13 cellular contexts compared by ENCODE assay signal in genomic region chr2:200616193-200616592, GRCh38. TPM values are rescaled to one million over a fixed set of nuclear protein-coding genes. Genes with fewer than 3 reads are reported as not detected.
A peak's percentile ranks its signal among the peaks of the same experiment; 100 is the strongest.
DNase-seq lines count a peak whose midpoint lies in the region; ATAC-seq, FAIRE-seq and TF ChIP-seq lines count a peak whose summit lies in the region.
"Had no signal": no experiment of that assay in that cellular context is flagged by ENCODE, and none has a peak within 500 bp of the region (broad histone marks: within the 10 kb centered on the region; RNA-seq: fewer than 3 reads in every experiment).

No MANE protein-coding gene starts in this region.

- 0 out of 2 replicates have a peak, but pooled peaks cover 2% of the 10 kb centered on the region for H3K79me2 ChIP-seq in GM23248 (ENCODE audit: insufficient read depth)

- no peak for TF ChIP-seq EP300 in A549 (IDR thresholded peaks at IDR 0.05)

- H3K27ac ChIP-seq in A549 (peak overlapping the region; percentile 70 to 79; a peak in 5 of 6 replicates), GM23248 (peak overlapping the region; percentile 40), tibial artery (no peak overlapping the region)

- H3F3A ChIP-seq in GM23248 (ENCODE audit: insufficient read depth): peaks cover 45% of the 10 kb centered on the region

- no peaks in the 10 kb centered on the region for H4K20me1 ChIP-seq in GM23248 (ENCODE audit: insufficient read depth)

- H3K4me3 ChIP-seq in A549: no peak overlapping the region
- H3K4me3 ChIP-seq in GM23248: no peak overlapping the region
- H3K4me3 ChIP-seq in tibial artery: no peak overlapping the region
- H3K4me3 ChIP-seq: heart right ventricle had no signal

- TF ChIP-seq RAD21 in A549 (conservative IDR thresholded peaks at IDR 0.05 in 1 of 2, IDR thresholded peaks at IDR 0.05 in 1 of 2): no peak

- no peak for TF ChIP-seq POLR2A in A549 (IDR thresholded peaks at IDR 0.05; ENCODE audit: low read length)

- H3K9me3 ChIP-seq in A549 (no peaks in the 10 kb centered on the region), GM23248 (ENCODE audit: low read depth) (no peaks in the 10 kb centered on the region), tibial artery (no peaks in the 10 kb centered on the region)
- H3K9me3 ChIP-seq: heart right ventricle had no signal

- H3K9ac ChIP-seq in GM23248: no peak overlapping the region

- TF ChIP-seq CTCF in A549 (IDR thresholded peaks at IDR 0.05) (no peak), tibial artery (IDR thresholded peaks at IDR 0.05) (no peak)

- H3K4me2 ChIP-seq in A549 (no peak overlapping the region; the same call in 1 of the 3 replicates), GM23248 (ENCODE audit: unreplicated experiment) (peak overlapping the region; percentile 0)

- in situ Hi-C loops in GM23248 (cut with MboI) (no loop called here), SK-MEL-5 (cut with HindIII; ENCODE audit: low pct_unique_long_range_greater_than_20kb, low sequenced_read_pairs) (no loop called here)

- H3K27me3 ChIP-seq in GM23248 (replicated peaks; ENCODE audit: insufficient read depth) (no peaks in the 10 kb centered on the region), tibial artery (no peaks in the 10 kb centered on the region)
- H3K27me3 ChIP-seq: heart right ventricle had no signal

- H2AFZ ChIP-seq in GM23248: peak overlapping the region; percentile 32; the same call in 1 of the 2 replicates

- intact Hi-C loops in tibial artery (cut with DNase I; ENCODE audit: low total_unique reads): no loop called here

- DNase-seq in A549 (ENCODE audit: low read depth in 1 of 2, low spot score in 1 of 2) (no peak), GM23248 (no peak), SK-MEL-5 (ENCODE audit: low read depth, low spot score) (peak; percentile 87), medulla oblongata (ENCODE audit: extremely low spot score) (peak; percentile 7), SW480 (ENCODE audit: low spot score) (no peak), tibial artery (no peak), NCI-H1092 (lab: John Stamatoyannopoulos, UW) (no peak)
- DNase-seq: DMS79; heart right ventricle; NCI-H524 treated with DMSO at 0.1 percent for 48 hours; stimulated activated CD8-positive, alpha-beta memory T cell treated with anti-CD3 and anti-CD28 coated beads, Interleukin-4, amount 100 ng/mL, for 48 hours had no signal

- H3K4me1 ChIP-seq in A549 (peaks cover 61% of the 10 kb centered on the region), GM23248 (ENCODE audit: insufficient read depth) (peaks cover 60% of the 10 kb centered on the region), tibial artery (no peaks in the 10 kb centered on the region)

- 92% methylated on average over 5 of the region's 5 CpGs for WGBS in A549 (ENCODE audit: missing lambda C conversion rate)
- WGBS in GM23248 (ENCODE audit: low coverage in 1 of 2, low lambda C conversion rate in 2 of 2, missing lambda C conversion rate in 2 of 2), 2 experiments: 91 to 92% methylated on average over 5 of the region's 5 CpGs

- POLR2A ChIA-PET in A549 (lab: Yijun Ruan, JAX): interaction anchor here (1.2 kb wide), 1 partner anchor 106 kb away, joined by 3 read pairs; the partner anchor contains the start of gene KCTD18

- ATAC-seq in A549: no peak
- no peak for ATAC-seq in HG02970 (IDR thresholded peaks at IDR 0.05; ENCODE audit: low FRiP score, unreplicated experiment)
- ATAC-seq: heart right ventricle had no signal

- H3K9me2 ChIP-seq in GM23248 (ENCODE audit: insufficient read depth): no peaks in the 10 kb centered on the region

- CTCF ChIA-PET in A549 (lab: Yijun Ruan, JAX): interaction anchor here (0.7 to 4.2 kb wide), 2 partner anchors 12 to 88 kb away, joined by 3 to 22 read pairs; no protein-coding TSS in a partner anchor

- no peaks in the 10 kb centered on the region for H3K36me3 ChIP-seq in GM23248 (ENCODE audit: low read depth)
- peaks cover 0 to 15% (median 0%) of the 10 kb centered on the region in 3 donors for H3K36me3 ChIP-seq in tibial artery
- H3K36me3 ChIP-seq: heart right ventricle had no signal

- FAIRE-seq in A549 (lab: Jason Lieb, UNC): no peak

TF ChIP-seq in A549, 52 proteins besides CTCF, POLR2A, EP300 and RAD21:
- no peak for TF ChIP-seq MAX (IDR thresholded peaks at IDR 0.05)
- TF ChIP-seq NPAS2 (CRISPR knock-in tag; IDR thresholded peaks at IDR 0.05; ENCODE audit: borderline replicate concordance): no peak
- TF ChIP-seq SREBF2 (IDR thresholded peaks at IDR 0.05): no peak
- no peak for TF ChIP-seq FOSB (CRISPR knock-in tag; IDR thresholded peaks at IDR 0.05)

RNA-seq across cellular contexts. Expression of gene AOX1, which starts 30.4 kb away (rescaled TPM):
- polyA plus RNA-seq in A549 (2011; rRNA removed) (2.8 and 3.6 TPM in 2 replicates), A549 (2017; fragmentation: RNase III; extraction: RNeasy Plus Mini Kit Qiagen cat#74134 plus additional on column Dnase treatment) (4.8 to 6.6 TPM (median 5.4 TPM) in 3 replicates), GM23248 (2016; fragmentation: Nextera tagmentation; extraction: Ambion mirVana) (18.9 and 20.5 TPM in 2 replicates)
- 1.1 and 1.3 TPM in 2 replicates for polyA plus RNA-seq in A549 (2012; cell fraction: cytosol; rRNA removed)
- polyA plus RNA-seq in A549 (2012; cell fraction: nucleus; rRNA removed): 0.91 and 1.8 TPM in 2 replicates
- polyA minus RNA-seq in A549 (2011; rRNA and poly(A)+ RNA removed): 1.8 and 5.3 TPM in 2 replicates
- total RNA-seq in GM23248 (2014; rRNA removed; shearing (Covaris generic)): 46.0 and 47.9 TPM in 2 replicates
- total RNA-seq in SK-MEL-5 (2014; rRNA removed; shearing (Covaris generic)): 0.29 and 0.61 TPM in 2 replicates
- polyA plus RNA-seq in SK-MEL-5 (2015; cell fraction: cytosol; rRNA removed): 0.29 and 0.52 TPM in 2 replicates
- polyA plus RNA-seq in SK-MEL-5 (2015; cell fraction: nucleus; rRNA removed): 0.68 and 2.0 TPM in 2 replicates
- total RNA-seq: activated CD8-positive, alpha-beta memory T cell treated with anti-CD3 and anti-CD28 coated beads for 36 hours had no signal

Comparison
In these comparisons a context has a peak if more than half of its experiments do, and no peak if none do; other contexts are left out.
1. DNase-seq: peak in SK-MEL-5 (single experiment) and medulla oblongata (single experiment); none in A549 (0 of 2), GM23248 (single experiment), SW480 (single experiment), tibial artery (0 of 2) and NCI-H1092 (single experiment).
2. H3K27ac ChIP-seq: peak in A549 (2 of 2) and GM23248 (single experiment); none in tibial artery (0 of 2).
3. RNA of gene AOX1, which starts 30.4 kb away (total RNA-seq): 46.0 to 47.9 TPM in GM23248; 0.29 to 0.61 TPM in SK-MEL-5; every median in the first group is over 10 times any median in the second.